ENCODE assay signal across 8 cellular contexts in genomic region chrX:30060718-30061117, GRCh38.
DNase-seq lines count a peak whose midpoint lies in the region; ATAC-seq and TF ChIP-seq lines count a peak whose summit lies in the region.

No MANE protein-coding gene starts in this region.

- H3K27me3 ChIP-seq in PC-9 (ENCODE audit: insufficient read depth, low read depth) = no peaks in the 10 kb centered on the region
- H3K27me3 ChIP-seq in CD8-positive, alpha-beta memory T cell (ENCODE audit: insufficient read depth, low read length, poor library complexity, severe bottlenecking) = no peaks in the 10 kb centered on the region

- no peaks in the 10 kb centered on the region for H3K36me3 ChIP-seq in PC-9 (ENCODE audit: low read depth)
- no peaks in the 10 kb centered on the region for H3K36me3 ChIP-seq in CD8-positive, alpha-beta memory T cell (ENCODE audit: insufficient read depth, low read length)

- H3K4me1 ChIP-seq in PC-9 (replicated peaks; ENCODE audit: insufficient read depth) = no peaks in the 10 kb centered on the region
- no peaks in the 10 kb centered on the region for H3K4me1 ChIP-seq in CD8-positive, alpha-beta memory T cell (ENCODE audit: insufficient read depth, low read length)

- no peaks in the 10 kb centered on the region for H3K4me1 Mint-ChIP-seq in CD8-positive, alpha-beta memory T cell

- H3K4me2 ChIP-seq in PC-9 = no peak overlapping the region

- no peaks in the 10 kb centered on the region for H4K20me1 ChIP-seq in PC-9 (ENCODE audit: insufficient read depth)

- intact Hi-C loops in PC-9 (cut with micrococcal nuclease; ENCODE audit: unreplicated experiment) (no loop called here), head of caudate nucleus (cut with DNase I) (no loop called here)

- ATAC-seq in GM19351 (IDR thresholded peaks at IDR 0.05; ENCODE audit: unreplicated experiment) (peak; percentile 69), HG03139 (IDR thresholded peaks at IDR 0.05; ENCODE audit: unreplicated experiment) (no peak)

- H3K27ac ChIP-seq in PC-9 = no peak overlapping the region
- no peak overlapping the region for H3K27ac ChIP-seq in CD8-positive, alpha-beta memory T cell (ENCODE audit: low read depth, low read length)

- H3K4me3 Mint-ChIP-seq in CD8-positive, alpha-beta memory T cell = no peak overlapping the region

- no peak for DNase-seq in AG04449 (ENCODE audit: low read depth, low spot score)
- DNase-seq in PC-9 = no peak
- peak in 27 of 42 donors; percentile 2 to 63 (median 23) for DNase-seq in head of caudate nucleus
- no peak for DNase-seq in stimulated activated naive CD4-positive, alpha-beta T cell (lab: John Stamatoyannopoulos, UW)
- DNase-seq in germinal center (ENCODE audit: low spot score) = no peak
- DNase-seq in CD8-positive, alpha-beta memory T cell = no peak

- H2AFZ ChIP-seq in PC-9 = no peak overlapping the region

- H3K9me3 Mint-ChIP-seq in CD8-positive, alpha-beta memory T cell = peaks cover 0 to 2% (median 1%) of the 10 kb centered on the region in 5 donors

- TF ChIP-seq CTCF in AG04449 (IDR thresholded peaks at IDR 0.05; ENCODE audit: insufficient read depth, low read length, missing control alignments) (peak; percentile 29), PC-9 (conservative IDR thresholded peaks at IDR 0.05) (peak; percentile 43; the same call in 1 of the 2 replicates)

- no peaks in the 10 kb centered on the region for H3K9me3 ChIP-seq in PC-9 (ENCODE audit: insufficient read depth, low read depth)
- H3K9me3 ChIP-seq in CD8-positive, alpha-beta memory T cell (ENCODE audit: low read length) = no peaks in the 10 kb centered on the region

- H3K4me3 ChIP-seq in AG04449 (ENCODE audit: low read depth, low read length) = no peak overlapping the region
- H3K4me3 ChIP-seq in PC-9 = no peak overlapping the region
- H3K4me3 ChIP-seq in CD8-positive, alpha-beta memory T cell (ENCODE audit: low read length) = no peak overlapping the region

- BruUV-seq in PC-9 (replicated peaks; lab: Mats Ljungman, UMichigan) = no TSS peak

- H3F3A ChIP-seq in PC-9 (ENCODE audit: insufficient read depth, low read depth) = no peaks in the 10 kb centered on the region

- no peaks in the 10 kb centered on the region for H3K79me2 ChIP-seq in PC-9 (ENCODE audit: low read depth)

- no peaks in the 10 kb centered on the region for H3K9me2 ChIP-seq in PC-9 (ENCODE audit: insufficient read depth)

- CTCF ChIA-PET in AG04449 (lab: Yijun Ruan, JAX) = no interaction called here
- CTCF ChIA-PET in PC-9 (lab: Charles Lee) = no interaction called here
- CTCF ChIA-PET in CD8-positive, alpha-beta memory T cell (lab: Charles Lee) = no interaction called here

- POLR2A ChIA-PET in AG04449 (lab: Yijun Ruan, JAX) (no interaction called here), PC-9 (lab: Charles Lee; ENCODE audit: unreplicated experiment) (no interaction called here)
- POLR2A ChIA-PET in CD8-positive, alpha-beta memory T cell (lab: Charles Lee) = no interaction called here

- H3K27me3 Mint-ChIP-seq in CD8-positive, alpha-beta memory T cell = peaks cover 0 to 3% of the 10 kb centered on the region in 2 donors

- no peak overlapping the region for H3K27ac Mint-ChIP-seq in CD8-positive, alpha-beta memory T cell

- no peaks in the 10 kb centered on the region for H3K36me3 Mint-ChIP-seq in CD8-positive, alpha-beta memory T cell

Comparison
In these comparisons a context has a peak if more than half of its experiments do, and no peak if none do; other contexts are left out.
1. DNase-seq: peak in head of caudate nucleus (27 of 42); none in AG04449 (single experiment), PC-9 (0 of 2), stimulated activated naive CD4-positive, alpha-beta T cell (0 of 6), germinal center (single experiment) and CD8-positive, alpha-beta memory T cell (0 of 5).